1 cellular context compared by ENCODE assay signal in genomic region chr20:62924567-62925419, GRCh38.
TF ChIP-seq lines count a peak whose summit lies in the region.

No MANE protein-coding gene starts in this region.

TF ChIP-seq in SK-N-SH, 30 proteins besides CTCF, POLR2A, EP300 and RAD21 (continued from another document):
- TF ChIP-seq REST (IDR thresholded peaks at IDR 0.05; ENCODE audit: low read depth, low read length) (no peak), EZH2phosphoT487 (IDR thresholded peaks at IDR 0.05; ENCODE audit: borderline replicate concordance, low read depth) (no peak), ELF1 (IDR thresholded peaks at IDR 0.05) (no peak), RXRA (IDR thresholded peaks at IDR 0.05; ENCODE audit: borderline replicate concordance, low read depth) (no peak), CHD2 (IDR thresholded peaks at IDR 0.05; ENCODE audit: low read length, partially characterized antibody) (no peak)
